Comparison of ENCODE assay signal across 8 cellular contexts in genomic region chr7:100126931-100127865, GRCh38. TPM values are rescaled to one million over a fixed set of nuclear protein-coding genes. Genes with fewer than 3 reads are reported as not detected.
DNase-seq lines count a peak whose midpoint lies in the region; ATAC-seq and TF ChIP-seq lines count a peak whose summit lies in the region.

MBLAC1 (plus strand) TSS chr7:100126967; CDS start chr7:100127396, 429 bp downstream.

- H3K4me3 Mint-ChIP-seq in nephron progenitor cell: peak within 1 kb of the TSS; percentile 95

- peak within 1 kb of the TSS; percentile 94 for H3K27ac ChIP-seq in DOHH2 (ENCODE audit: low read depth, low read length)

- peaks cover 46% of the 10 kb centered on the region for H3K4me1 ChIP-seq in DOHH2 (ENCODE audit: control insufficient read depth, low read length)

- H3K4me2 ChIP-seq in DOHH2 (ENCODE audit: low read length): peak within 1 kb of the TSS; percentile 96

- H3K9me3 Mint-ChIP-seq in nephron progenitor cell: no peaks in the 10 kb centered on the region

- peaks cover 32% of the 10 kb centered on the region for H3F3A ChIP-seq in DOHH2 (ENCODE audit: control insufficient read depth, insufficient read depth)

- TF ChIP-seq CTCF in DOHH2 (IDR thresholded peaks at IDR 0.05; ENCODE audit: low read depth, low read length, poor library complexity, severe bottlenecking) (peak; percentile 32), nephron progenitor cell (IDR thresholded peaks at IDR 0.05) (no peak)

- peak; percentile 91 for TF ChIP-seq POLR2A in Raji (IDR thresholded peaks at IDR 0.05; ENCODE audit: insufficient read depth, low read depth, low read length)

- H3K4me3 ChIP-seq in DOHH2 (ENCODE audit: low read length) (peak within 1 kb of the TSS; percentile 81), MG63 (peak within 1 kb of the TSS; percentile 84)

- peak; percentile 81 for ATAC-seq in stimulated activated naive CD8-positive, alpha-beta T cell treated with anti-CD3 and anti-CD28 coated beads, Interleukin-15, Interleukin-2, amounts not matched to agents 100 U/mL and 50 U/mL, for 24 hours

- H3K27me3 Mint-ChIP-seq in nephron progenitor cell (ENCODE audit: low read depth, poor library complexity): peaks cover 17% of the 10 kb centered on the region

- H3K4me1 Mint-ChIP-seq in nephron progenitor cell: peaks cover 33% of the 10 kb centered on the region

- H4K20me1 ChIP-seq in DOHH2 (ENCODE audit: control insufficient read depth, insufficient read depth, low read depth, low read length): no peaks in the 10 kb centered on the region

- H3K9me2 ChIP-seq in DOHH2 (replicated peaks; ENCODE audit: control insufficient read depth, low read length): no peaks in the 10 kb centered on the region

- H3K36me3 ChIP-seq in DOHH2 (ENCODE audit: control insufficient read depth, low read length) (peaks cover 34% of the 10 kb centered on the region), MG63 (no peaks in the 10 kb centered on the region; the same call in 1 of the 2 replicates)

- DNase-seq in H4 (ENCODE audit: low spot score): peak; percentile 84
- peak; percentile 81 for DNase-seq in MG63
- peak; percentile 96 for DNase-seq in activated effector memory CD4-positive, alpha-beta T cell treated with anti-CD3 and anti-CD28 coated beads, Interleukin-2, amount 50 U/mL, for 16 hours
- DNase-seq in fibroblast of the conjunctiva (ENCODE audit: low read depth): peak; percentile 83
- DNase-seq in nephron progenitor cell: peak; percentile 91
- peak; percentile 91 for DNase-seq in stimulated activated naive CD8-positive, alpha-beta T cell treated with anti-CD3 and anti-CD28 coated beads, Interleukin-15, Interleukin-2, amounts not matched to agents 100 U/mL and 50 U/mL, for 24 hours

- H3K79me2 ChIP-seq in DOHH2 (ENCODE audit: control insufficient read depth, low read length): peaks cover 41% of the 10 kb centered on the region

- H3K9me3 ChIP-seq in DOHH2 (ENCODE audit: control insufficient read depth, insufficient read depth, low read length) (no peaks in the 10 kb centered on the region), MG63 (no peaks in the 10 kb centered on the region)

- H3K27ac Mint-ChIP-seq in nephron progenitor cell: peak within 1 kb of the TSS; percentile 99

- no peaks in the 10 kb centered on the region for H3K27me3 ChIP-seq in DOHH2 (ENCODE audit: control insufficient read depth, low read length)
- H3K27me3 ChIP-seq in MG63: no peaks in the 10 kb centered on the region

- H3K36me3 Mint-ChIP-seq in nephron progenitor cell (ENCODE audit: low read depth): peaks cover 17% of the 10 kb centered on the region

RNA-seq across cellular contexts. Expression of gene MBLAC1, which starts in this region (rescaled TPM):
- 0.52 and 1.6 TPM in 2 replicates for total RNA-seq in H4 (2014; rRNA removed; shearing (Covaris generic))
- total RNA-seq in MG63 (2014; rRNA removed; shearing (Covaris generic); ENCODE audit: low replicate concordance): 1.9 TPM in 1 of 2 replicates, not detected in the other

Comparison
In these comparisons a context has a peak if more than half of its experiments do, and no peak if none do; other contexts are left out.
1. Peak in every context shown above with its lines: DNase-seq, ATAC-seq, H3K4me3 ChIP-seq and H3K27ac ChIP-seq.